In genomic region chr1:71081697-71082080, GRCh38 we compare ENCODE assay signal across 8 cellular contexts. TPM values are rescaled to one million over a fixed set of nuclear protein-coding genes. Genes with fewer than 3 reads are reported as not detected.
DNase-seq lines count a peak whose midpoint lies in the region; ATAC-seq and TF ChIP-seq lines count a peak whose summit lies in the region.

No MANE protein-coding gene starts in this region.

- no peaks in the 10 kb centered on the region for H3K36me3 ChIP-seq in rectal smooth muscle tissue (ENCODE audit: control insufficient read depth, insufficient read depth, low read length)

- CTCF ChIA-PET in HEK293T (lab: Yijun Ruan, JAX), result interaction anchor here (1.0 kb wide), 1 partner anchor 9 kb away, joined by 3 read pairs; no protein-coding TSS in a partner anchor
- CTCF ChIA-PET in activated CD4-positive, alpha-beta T cell treated with anti-CD3 and anti-CD28 coated beads, Interleukin-2, amount 10 ng/mL, durations not matched to agents 7 days and 5 days (lab: Charles Lee), result interaction anchor here (1.1 to 1.3 kb wide), 5 partner anchors 10 to 875 kb away, joined by 3 to 5 read pairs (median 3); no protein-coding TSS in a partner anchor

- no peak overlapping the region for H3K9ac ChIP-seq in rectal smooth muscle tissue (ENCODE audit: low read length)

- H3K27ac ChIP-seq in foreskin keratinocyte, result peak overlapping the region; percentile 99
- peak overlapping the region; percentile 90 for H3K27ac ChIP-seq in rectal smooth muscle tissue (ENCODE audit: low read depth, low read length)

- peak overlapping the region; percentile 99 for H3K4me3 Mint-ChIP-seq in activated CD4-positive, alpha-beta T cell treated with anti-CD3 and anti-CD28 coated beads, Interleukin-2, amount 10 ng/mL, durations not matched to agents 7 days and 5 days

- ATAC-seq in foreskin keratinocyte (no peak), GM19463 (IDR thresholded peaks at IDR 0.05; ENCODE audit: unreplicated experiment) (no peak), GM21526 (IDR thresholded peaks at IDR 0.05; ENCODE audit: low FRiP score, unreplicated experiment) (no peak)

- POLR2A ChIA-PET in HEK293T (lab: Yijun Ruan, JAX), result interaction anchor here (0.6 to 1.3 kb wide), 3 partner anchors 10 to 19 kb away, joined by 3 to 4 read pairs (median 4); no protein-coding TSS in a partner anchor
- POLR2A ChIA-PET in activated CD4-positive, alpha-beta T cell treated with anti-CD3 and anti-CD28 coated beads, Interleukin-2, amount 10 ng/mL, durations not matched to agents 7 days and 5 days (lab: Charles Lee), result no interaction called here

- no peaks in the 10 kb centered on the region for H3K9me3 Mint-ChIP-seq in activated CD4-positive, alpha-beta T cell treated with anti-CD3 and anti-CD28 coated beads, Interleukin-2, amount 10 ng/mL, durations not matched to agents 7 days and 5 days

- peaks cover 27% of the 10 kb centered on the region for H3K4me1 Mint-ChIP-seq in activated CD4-positive, alpha-beta T cell treated with anti-CD3 and anti-CD28 coated beads, Interleukin-2, amount 10 ng/mL, durations not matched to agents 7 days and 5 days

- no peak for TF ChIP-seq CTCF in foreskin keratinocyte (conservative IDR thresholded peaks at IDR 0.05)

- peaks cover 18% of the 10 kb centered on the region for H3K36me3 Mint-ChIP-seq in activated CD4-positive, alpha-beta T cell treated with anti-CD3 and anti-CD28 coated beads, Interleukin-2, amount 10 ng/mL, durations not matched to agents 7 days and 5 days (ENCODE audit: low read depth)

- peak overlapping the region; percentile 95 for H3K4me3 ChIP-seq in rectal smooth muscle tissue (ENCODE audit: low read length)

- DNase-seq in HEK293T (ENCODE audit: extremely low spot score) (peak; percentile 13), foreskin keratinocyte (no peak), DMS153 treated with DMSO at 0.1 percent for 48 hours (lab: John Stamatoyannopoulos, UW; ENCODE audit: unreplicated experiment) (no peak), NCI-H2107 treated with DMSO at 0.1 percent for 48 hours (lab: John Stamatoyannopoulos, UW; ENCODE audit: unreplicated experiment) (no peak)
- no peak for DNase-seq in activated CD4-positive, alpha-beta T cell treated with anti-CD3 and anti-CD28 coated beads, Interleukin-2, amount 10 ng/mL, durations not matched to agents 7 days and 5 days

- H3K27me3 ChIP-seq in foreskin keratinocyte (no peaks in the 10 kb centered on the region), rectal smooth muscle tissue (ENCODE audit: control insufficient read depth, insufficient read depth, low read length) (no peaks in the 10 kb centered on the region)

- no peaks in the 10 kb centered on the region for H3K4me1 ChIP-seq in foreskin keratinocyte
- peaks cover 5% of the 10 kb centered on the region for H3K4me1 ChIP-seq in rectal smooth muscle tissue (ENCODE audit: control insufficient read depth, insufficient read depth, low read length)

- H3K27ac Mint-ChIP-seq in activated CD4-positive, alpha-beta T cell treated with anti-CD3 and anti-CD28 coated beads, Interleukin-2, amount 10 ng/mL, durations not matched to agents 7 days and 5 days, result peak overlapping the region; percentile 99

- peaks cover 15% of the 10 kb centered on the region for H3K27me3 Mint-ChIP-seq in activated CD4-positive, alpha-beta T cell treated with anti-CD3 and anti-CD28 coated beads, Interleukin-2, amount 10 ng/mL, durations not matched to agents 7 days and 5 days

TF ChIP-seq in HEK293T, 16 proteins besides CTCF, POLR2A, EP300 and RAD21:
- TF ChIP-seq PKNOX1 (IDR thresholded peaks at IDR 0.05) (peak; percentile 75), FOXK2 (IDR thresholded peaks at IDR 0.05) (no peak), FOXA1 (IDR thresholded peaks at IDR 0.05) (no peak)
TF ChIP-seq in HEK293T: peak in this region for 1.

RNA-seq across cellular contexts. Expression of gene ZRANB2, which starts 0.9 kb away (rescaled TPM):
- 100 to 1,000 TPM; 110 to 127 TPM for total RNA-seq in activated CD4-positive, alpha-beta T cell treated with anti-CD3 and anti-CD28 coated beads, Interleukin-2, amount 10 ng/mL, durations not matched to agents 7 days and 5 days
- total RNA-seq in foreskin keratinocyte, result 36.6 and 38.3 TPM in 2 replicates
- 20.8 and 23.4 TPM in 2 replicates for polyA plus RNA-seq in foreskin keratinocyte

RNA-seq across cellular contexts. Expression of gene PTGER3, which starts 34.1 kb away (rescaled TPM):
- under 1 TPM; 0.12 to 0.15 TPM for total RNA-seq in activated CD4-positive, alpha-beta T cell treated with anti-CD3 and anti-CD28 coated beads, Interleukin-2, amount 10 ng/mL, durations not matched to agents 7 days and 5 days
- not detected in 2 replicates for total RNA-seq in foreskin keratinocyte
- polyA plus RNA-seq in foreskin keratinocyte, result not detected in 2 replicates
